Comparison of ENCODE assay signal across 1 cellular context in the genomic region with DNA sequence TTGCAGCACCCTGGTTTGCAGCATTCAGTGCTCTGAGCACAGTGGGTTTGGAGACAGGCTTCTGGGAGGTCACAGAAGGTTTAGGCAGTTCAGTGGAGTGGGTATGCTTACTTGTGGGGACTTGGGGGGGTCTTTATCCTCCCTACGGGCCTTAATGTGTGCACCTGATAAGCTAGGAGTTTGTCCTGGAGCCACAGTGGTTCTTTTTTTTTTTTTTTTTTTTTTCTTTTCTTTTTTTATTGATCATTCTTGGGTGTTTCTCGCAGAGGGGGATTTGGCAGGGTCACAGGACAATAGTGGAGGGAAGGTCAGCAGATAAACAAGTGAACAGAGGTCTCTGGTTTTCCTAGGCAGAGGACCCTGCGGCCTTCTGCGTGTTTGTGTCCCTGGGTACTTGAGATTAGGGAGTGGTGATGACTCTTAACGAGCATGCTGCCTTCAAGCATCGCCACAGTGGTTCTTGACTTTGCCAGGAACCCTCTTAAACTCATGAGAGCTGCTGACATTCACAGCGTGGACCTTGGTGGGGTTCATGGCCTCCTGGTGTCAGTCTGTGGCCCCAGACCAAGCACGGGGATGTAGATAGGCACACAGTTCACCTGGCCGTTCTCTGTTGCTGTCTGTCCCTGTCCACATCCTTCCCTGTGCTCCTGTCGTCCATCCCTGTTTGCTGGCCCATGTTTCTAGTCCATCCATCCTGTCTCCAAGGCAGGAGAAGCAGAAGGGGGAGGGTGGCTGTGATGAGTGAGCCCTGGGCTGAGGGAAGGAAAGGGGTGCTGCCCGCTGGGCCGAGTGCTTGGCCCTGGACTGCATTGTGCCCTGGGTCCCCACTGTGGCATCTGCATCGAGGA.
TF ChIP-seq lines count a peak whose summit lies in the region.

No MANE protein-coding gene starts in this region.

TF ChIP-seq in GM23338, 12 proteins besides CTCF, POLR2A, EP300 and RAD21:
- TF ChIP-seq, protein P1, sequence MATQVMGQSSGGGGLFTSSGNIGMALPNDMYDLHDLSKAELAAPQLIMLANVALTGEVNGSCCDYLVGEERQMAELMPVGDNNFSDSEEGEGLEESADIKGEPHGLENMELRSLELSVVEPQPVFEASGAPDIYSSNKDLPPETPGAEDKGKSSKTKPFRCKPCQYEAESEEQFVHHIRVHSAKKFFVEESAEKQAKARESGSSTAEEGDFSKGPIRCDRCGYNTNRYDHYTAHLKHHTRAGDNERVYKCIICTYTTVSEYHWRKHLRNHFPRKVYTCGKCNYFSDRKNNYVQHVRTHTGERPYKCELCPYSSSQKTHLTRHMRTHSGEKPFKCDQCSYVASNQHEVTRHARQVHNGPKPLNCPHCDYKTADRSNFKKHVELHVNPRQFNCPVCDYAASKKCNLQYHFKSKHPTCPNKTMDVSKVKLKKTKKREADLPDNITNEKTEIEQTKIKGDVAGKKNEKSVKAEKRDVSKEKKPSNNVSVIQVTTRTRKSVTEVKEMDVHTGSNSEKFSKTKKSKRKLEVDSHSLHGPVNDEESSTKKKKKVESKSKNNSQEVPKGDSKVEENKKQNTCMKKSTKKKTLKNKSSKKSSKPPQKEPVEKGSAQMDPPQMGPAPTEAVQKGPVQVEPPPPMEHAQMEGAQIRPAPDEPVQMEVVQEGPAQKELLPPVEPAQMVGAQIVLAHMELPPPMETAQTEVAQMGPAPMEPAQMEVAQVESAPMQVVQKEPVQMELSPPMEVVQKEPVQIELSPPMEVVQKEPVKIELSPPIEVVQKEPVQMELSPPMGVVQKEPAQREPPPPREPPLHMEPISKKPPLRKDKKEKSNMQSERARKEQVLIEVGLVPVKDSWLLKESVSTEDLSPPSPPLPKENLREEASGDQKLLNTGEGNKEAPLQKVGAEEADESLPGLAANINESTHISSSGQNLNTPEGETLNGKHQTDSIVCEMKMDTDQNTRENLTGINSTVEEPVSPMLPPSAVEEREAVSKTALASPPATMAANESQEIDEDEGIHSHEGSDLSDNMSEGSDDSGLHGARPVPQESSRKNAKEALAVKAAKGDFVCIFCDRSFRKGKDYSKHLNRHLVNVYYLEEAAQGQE (IDR thresholded peaks at IDR 0.05; ENCODE audit: unreplicated experiment) = no peak
- TF ChIP-seq EZH2phosphoT487 (IDR thresholded peaks at IDR 0.05; ENCODE audit: unreplicated experiment) (no peak), ZNF331 (CRISPR knock-in tag; IDR thresholded peaks at IDR 0.05; ENCODE audit: low read depth) (no peak), ZNF462 (CRISPR knock-in tag; IDR thresholded peaks at IDR 0.05) (no peak), CREB1 (CRISPR knock-in tag; IDR thresholded peaks at IDR 0.05; ENCODE audit: low read depth) (no peak), STAT1 (IDR thresholded peaks at IDR 0.05; ENCODE audit: unreplicated experiment) (no peak), JUNB (IDR thresholded peaks at IDR 0.05; ENCODE audit: unreplicated experiment) (no peak)
TF ChIP-seq in GM23338: peak in this region for 0.
